In genomic region chr10:105073999-105074398, GRCh38 we compare ENCODE assay signal across 21 cellular contexts.
DNase-seq lines count a peak whose midpoint lies in the region; ATAC-seq and TF ChIP-seq lines count a peak whose summit lies in the region.
"Had no signal": no experiment of that assay in that cellular context is flagged by ENCODE, and none has a peak within 500 bp of the region (broad histone marks: within the 10 kb centered on the region; RNA-seq: fewer than 3 reads in every experiment).

No MANE protein-coding gene starts in this region.

- ATAC-seq in RWPE2 (ENCODE audit: low read depth) (peak; percentile 66; the same call in 2 of the 3 replicates), foreskin keratinocyte (peak; percentile 10)
- ATAC-seq in activated CD8-positive, alpha-beta memory T cell treated with anti-CD3 and anti-CD28 coated beads, Interleukin-2, amount 10 ng/mL, durations not matched to agents 7 days and 5 days = no peak
- ATAC-seq: A549 had no signal

- H3K36me3 Mint-ChIP-seq in activated CD8-positive, alpha-beta memory T cell treated with anti-CD3 and anti-CD28 coated beads, Interleukin-2, amount 10 ng/mL, durations not matched to agents 7 days and 5 days = no peaks in the 10 kb centered on the region
- H3K36me3 Mint-ChIP-seq: CD14-positive monocyte; CD8-positive, alpha-beta memory T cell had no signal

- no peaks in the 10 kb centered on the region for H3K36me3 ChIP-seq in RWPE2 (ENCODE audit: low read depth)
- H3K36me3 ChIP-seq in prostate gland = no peaks in the 10 kb centered on the region
- H3K36me3 ChIP-seq: BE2C; BLaER1 treated with 17β-estradiol and CSF1 and Interleukin-3, amounts not matched to agents 10 nM and 100 nM; HAP-1 had no signal

- WGBS in prostate gland = 48% methylated on average over 4 of the region's 4 CpGs

- no peaks in the 10 kb centered on the region for H3K4me1 ChIP-seq in RWPE2 (ENCODE audit: insufficient read depth, poor library complexity, severe bottlenecking)
- no peaks in the 10 kb centered on the region for H3K4me1 ChIP-seq in foreskin keratinocyte
- no peaks in the 10 kb centered on the region for H3K4me1 ChIP-seq in prostate gland (replicated peaks)
- H3K4me1 ChIP-seq: A549; BE2C; BLaER1 treated with 17β-estradiol and CSF1 and Interleukin-3, amounts not matched to agents 10 nM and 100 nM; HAP-1 had no signal

- H3K9me3 Mint-ChIP-seq in activated CD8-positive, alpha-beta memory T cell treated with anti-CD3 and anti-CD28 coated beads, Interleukin-2, amount 10 ng/mL, durations not matched to agents 7 days and 5 days (ENCODE audit: low read depth) = no peaks in the 10 kb centered on the region
- H3K9me3 Mint-ChIP-seq: CD4-positive, alpha-beta T cell had no signal

- intact Hi-C loops in prostate gland (cut with DNase I) = no loop called here

- H3K4me3 ChIP-seq in RWPE2 (ENCODE audit: severe bottlenecking) (no peak overlapping the region), epithelial cell of esophagus (ENCODE audit: low read length) (no peak overlapping the region), prostate gland (no peak overlapping the region)
- H3K4me3 ChIP-seq: A549; BLaER1 treated with 17β-estradiol and CSF1 and Interleukin-3, amounts not matched to agents 10 nM and 100 nM; HAP-1 had no signal

- CTCF ChIA-PET in activated CD8-positive, alpha-beta memory T cell treated with anti-CD3 and anti-CD28 coated beads, Interleukin-2, amount 10 ng/mL, durations not matched to agents 7 days and 5 days (lab: Charles Lee) = no interaction called here

- DNase-seq in NCI-H69 (lab: John Stamatoyannopoulos, UW) (peak; percentile 1), RWPE2 (ENCODE audit: low spot score) (no peak), epithelial cell of esophagus (ENCODE audit: low read depth) (peak; percentile 75), foreskin keratinocyte (peak; percentile 7 to 53), prostate gland (ENCODE audit: low spot score) (no peak), D341Med (ENCODE audit: low spot score) (no peak)
- DNase-seq in activated CD8-positive, alpha-beta memory T cell treated with anti-CD3 and anti-CD28 coated beads, Interleukin-2, amount 10 ng/mL, durations not matched to agents 7 days and 5 days = no peak
- DNase-seq: 8988T; ACHN; AML-193; BE2C; CD4-positive, alpha-beta T cell; CD8-positive, alpha-beta memory T cell; DMS53; DMS79 treated with DMSO at 0.1 percent for 48 hours; GOT3; HFFc6 had no signal

- H3K4me1 Mint-ChIP-seq in activated CD8-positive, alpha-beta memory T cell treated with anti-CD3 and anti-CD28 coated beads, Interleukin-2, amount 10 ng/mL, durations not matched to agents 7 days and 5 days = no peaks in the 10 kb centered on the region
- H3K4me1 Mint-ChIP-seq: CD14-positive monocyte; CD8-positive, alpha-beta memory T cell had no signal

- TF ChIP-seq CTCF in RWPE2 (IDR thresholded peaks at IDR 0.05; ENCODE audit: poor library complexity, severe bottlenecking) = no peak
- no peak for TF ChIP-seq CTCF in epithelial cell of esophagus (IDR thresholded peaks at IDR 0.05; ENCODE audit: insufficient read depth, low read depth, low read length, missing control alignments)
- TF ChIP-seq CTCF in foreskin keratinocyte (conservative IDR thresholded peaks at IDR 0.05) = no peak
- TF ChIP-seq CTCF in prostate gland (IDR thresholded peaks at IDR 0.05) = no peak

- H3K4me3 Mint-ChIP-seq in activated CD8-positive, alpha-beta memory T cell treated with anti-CD3 and anti-CD28 coated beads, Interleukin-2, amount 10 ng/mL, durations not matched to agents 7 days and 5 days = no peak overlapping the region
- H3K4me3 Mint-ChIP-seq: CD14-positive monocyte; CD4-positive, alpha-beta T cell; CD8-positive, alpha-beta memory T cell; HFFc6 had no signal

- no peak overlapping the region for H3K27ac Mint-ChIP-seq in activated CD8-positive, alpha-beta memory T cell treated with anti-CD3 and anti-CD28 coated beads, Interleukin-2, amount 10 ng/mL, durations not matched to agents 7 days and 5 days
- H3K27ac Mint-ChIP-seq: CD14-positive monocyte; CD4-positive, alpha-beta T cell; CD8-positive, alpha-beta memory T cell; HFFc6 had no signal

- H3K27me3 ChIP-seq in RWPE2 (ENCODE audit: insufficient read depth, poor library complexity, severe bottlenecking) = no peaks in the 10 kb centered on the region
- H3K27me3 ChIP-seq in foreskin keratinocyte = no peaks in the 10 kb centered on the region
- H3K27me3 ChIP-seq in prostate gland (replicated peaks; ENCODE audit: insufficient read depth) = no peaks in the 10 kb centered on the region
- H3K27me3 ChIP-seq: BE2C; BLaER1 treated with 17β-estradiol and CSF1 and Interleukin-3, amounts not matched to agents 10 nM and 100 nM had no signal

- TF ChIP-seq POLR2A in prostate gland (IDR thresholded peaks at IDR 0.05) = no peak

- H3K27me3 Mint-ChIP-seq in activated CD8-positive, alpha-beta memory T cell treated with anti-CD3 and anti-CD28 coated beads, Interleukin-2, amount 10 ng/mL, durations not matched to agents 7 days and 5 days = no peaks in the 10 kb centered on the region
- H3K27me3 Mint-ChIP-seq: CD4-positive, alpha-beta T cell; CD8-positive, alpha-beta memory T cell had no signal

- H3K9me3 ChIP-seq in RWPE2 (ENCODE audit: severe bottlenecking) = no peaks in the 10 kb centered on the region
- H3K9me3 ChIP-seq in prostate gland = no peaks in the 10 kb centered on the region
- H3K9me3 ChIP-seq: A549; BE2C; BLaER1 treated with 17β-estradiol and CSF1 and Interleukin-3, amounts not matched to agents 10 nM and 100 nM; HAP-1 had no signal

- no peak overlapping the region for H3K27ac ChIP-seq in RWPE2 (ENCODE audit: poor library complexity, severe bottlenecking)
- H3K27ac ChIP-seq in foreskin keratinocyte = no peak overlapping the region
- no peak overlapping the region for H3K27ac ChIP-seq in prostate gland
- H3K27ac ChIP-seq: A549; BLaER1 treated with 17β-estradiol and CSF1 and Interleukin-3, amounts not matched to agents 10 nM and 100 nM had no signal

Comparison
In these comparisons a context has a peak if more than half of its experiments do, and no peak if none do; other contexts are left out.
1. DNase-seq: peak in NCI-H69 (single experiment), epithelial cell of esophagus (single experiment) and foreskin keratinocyte (2 of 2); none in RWPE2 (single experiment), activated CD8-positive, alpha-beta memory T cell treated with anti-CD3 and anti-CD28 coated beads, Interleukin-2, amount 10 ng/mL, durations not matched to agents 7 days and 5 days (single experiment), prostate gland (single experiment) and D341Med (single experiment).